8 cellular contexts compared by ENCODE assay signal in the genomic region with DNA sequence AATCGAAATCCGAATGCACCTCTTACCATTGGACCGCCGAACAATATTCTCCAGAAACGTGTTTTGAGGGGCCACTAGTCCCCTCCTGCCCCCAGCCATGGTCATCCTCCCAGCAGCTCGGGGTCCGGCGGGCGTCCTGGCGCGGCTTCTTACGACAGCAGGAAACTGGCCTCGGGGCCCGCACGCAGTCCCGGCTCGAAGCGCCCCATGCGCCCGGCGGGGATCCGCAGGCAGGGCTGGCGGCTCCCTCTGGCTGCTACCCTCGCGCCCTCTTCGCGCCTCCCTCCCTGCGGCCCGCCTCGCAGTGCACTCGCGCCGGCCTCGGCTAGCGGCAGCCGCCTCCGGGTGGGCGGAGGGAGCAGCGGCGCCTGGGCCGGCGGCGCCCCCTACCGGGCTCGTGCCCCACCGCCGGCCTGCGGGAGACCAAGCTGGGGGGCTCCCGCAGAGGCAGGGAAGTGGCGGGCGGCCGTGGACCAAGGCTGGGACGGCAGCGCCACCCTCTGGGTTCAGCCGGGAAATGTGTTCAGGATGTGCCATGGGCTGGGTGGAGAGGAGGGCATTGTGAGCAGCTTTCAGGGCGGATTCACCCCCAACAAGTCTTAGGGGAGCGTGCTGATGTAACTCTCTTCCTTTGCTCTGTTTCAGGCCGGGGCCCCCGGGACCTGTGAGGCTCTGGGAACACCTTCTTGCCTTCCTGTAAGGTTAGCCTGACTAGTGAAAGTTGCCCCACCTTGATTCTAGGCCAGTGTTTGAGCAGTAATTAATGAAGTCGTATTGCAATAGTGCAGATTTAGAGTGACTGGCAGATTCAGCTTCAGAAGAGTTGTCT. TPM values are rescaled to one million over a fixed set of nuclear protein-coding genes. Genes with fewer than 3 reads are reported as not detected.
DNase-seq lines count a peak whose midpoint lies in the region; ATAC-seq, FAIRE-seq and TF ChIP-seq lines count a peak whose summit lies in the region.

A gene with protein sequence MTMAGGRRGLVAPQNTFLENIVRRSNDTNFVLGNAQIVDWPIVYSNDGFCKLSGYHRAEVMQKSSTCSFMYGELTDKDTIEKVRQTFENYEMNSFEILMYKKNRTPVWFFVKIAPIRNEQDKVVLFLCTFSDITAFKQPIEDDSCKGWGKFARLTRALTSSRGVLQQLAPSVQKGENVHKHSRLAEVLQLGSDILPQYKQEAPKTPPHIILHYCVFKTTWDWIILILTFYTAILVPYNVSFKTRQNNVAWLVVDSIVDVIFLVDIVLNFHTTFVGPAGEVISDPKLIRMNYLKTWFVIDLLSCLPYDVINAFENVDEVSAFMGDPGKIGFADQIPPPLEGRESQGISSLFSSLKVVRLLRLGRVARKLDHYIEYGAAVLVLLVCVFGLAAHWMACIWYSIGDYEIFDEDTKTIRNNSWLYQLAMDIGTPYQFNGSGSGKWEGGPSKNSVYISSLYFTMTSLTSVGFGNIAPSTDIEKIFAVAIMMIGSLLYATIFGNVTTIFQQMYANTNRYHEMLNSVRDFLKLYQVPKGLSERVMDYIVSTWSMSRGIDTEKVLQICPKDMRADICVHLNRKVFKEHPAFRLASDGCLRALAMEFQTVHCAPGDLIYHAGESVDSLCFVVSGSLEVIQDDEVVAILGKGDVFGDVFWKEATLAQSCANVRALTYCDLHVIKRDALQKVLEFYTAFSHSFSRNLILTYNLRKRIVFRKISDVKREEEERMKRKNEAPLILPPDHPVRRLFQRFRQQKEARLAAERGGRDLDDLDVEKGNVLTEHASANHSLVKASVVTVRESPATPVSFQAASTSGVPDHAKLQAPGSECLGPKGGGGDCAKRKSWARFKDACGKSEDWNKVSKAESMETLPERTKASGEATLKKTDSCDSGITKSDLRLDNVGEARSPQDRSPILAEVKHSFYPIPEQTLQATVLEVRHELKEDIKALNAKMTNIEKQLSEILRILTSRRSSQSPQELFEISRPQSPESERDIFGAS (minus strand): TSS at position 308 of the 829 bp plus-strand sequence. CDS start 203 bp downstream, at position 105.

- CTCF ChIA-PET in A549 (lab: Yijun Ruan, JAX) (interaction anchor here (0.5 to 9.0 kb wide), 157 partner anchors 9 to 1320 kb away, joined by 3 to 388 read pairs (median 5); a partner anchor contains a TSS), activated B cell treated with CpG ODN at 0.5 μM for 24 hours (lab: Charles Lee) (interaction anchor here (0.9 to 1.5 kb wide), 14 partner anchors 9 to 732 kb away, joined by 3 to 6 read pairs (median 4); no protein-coding TSS in a partner anchor)

- peaks cover 7% of the 10 kb centered on the region for H3K4me1 Mint-ChIP-seq in activated B cell treated with CpG ODN at 0.5 μM for 24 hours

- H3K27me3 ChIP-seq in keratinocyte (ENCODE audit: control insufficient read depth, extremely low read depth, insufficient read depth, low read length): peaks cover 25% of the 10 kb centered on the region

- H3K27ac ChIP-seq in A549 (peak within 1 kb of the TSS; percentile 89 to 93), keratinocyte (ENCODE audit: control insufficient read depth, insufficient read depth, low read length) (no peak within 1 kb of the TSS)

- FAIRE-seq in A549 (lab: Jason Lieb, UNC) (no peak), keratinocyte (lab: Jason Lieb, UNC) (no peak)

- DNase-seq in A549 (ENCODE audit: low read depth in 1 of 2, low spot score in 1 of 2) (peak; percentile 78 to 86), NCI-H2107 (lab: John Stamatoyannopoulos, UW) (peak; percentile 77), activated B cell treated with CpG ODN at 0.5 μM for 24 hours (peak; percentile 59), cardiac fibroblast (ENCODE audit: low read depth in 2 of 2) (peak; percentile 64 to 75), keratinocyte (ENCODE audit: low read depth, low spot score) (peak; percentile 15)
- peak; percentile 52 to 62 for DNase-seq in stimulated activated CD4-positive, alpha-beta T cell treated with anti-CD3 and anti-CD28 coated beads, Interleukin-15, amount 100 ng/mL, for 1 hour (ENCODE audit: low read depth in 1 of 2, low spot score in 1 of 2)

- no peaks in the 10 kb centered on the region for H3K79me2 ChIP-seq in keratinocyte (ENCODE audit: control insufficient read depth, insufficient read depth, low read length)

- H3K4me1 ChIP-seq in A549 (peaks cover 20% of the 10 kb centered on the region), keratinocyte (ENCODE audit: control insufficient read depth, extremely low read depth, insufficient read depth, low read length) (peaks cover 4% of the 10 kb centered on the region)

- intact Hi-C loops in activated B cell treated with CpG ODN at 0.5 μM for 24 hours (cut with micrococcal nuclease): loop anchor here (1.0 to 5.0 kb wide), 4 partner anchors 378 to 991 kb away; no protein-coding TSS in a partner anchor

- H3K4me3 ChIP-seq in A549 (peak within 1 kb of the TSS; percentile 67), cardiac fibroblast (replicated peaks in 1 of 2; ENCODE audit: low read depth in 2 of 2, low read length in 2 of 2) (peak within 1 kb of the TSS; percentile 36 to 38), keratinocyte (ENCODE audit: control insufficient read depth in 2 of 3, extremely low read depth in 1 of 3, insufficient read depth in 2 of 3, low read depth in 1 of 3, low read length in 3 of 3) (peak within 1 kb of the TSS; percentile 27 to 67 (median 55))

- WGBS in A549 (ENCODE audit: missing lambda C conversion rate): 11% methylated on average over 4 of the region's 60 CpGs

- H3K9ac ChIP-seq in keratinocyte (ENCODE audit: control insufficient read depth, extremely low read depth, insufficient read depth, low read length): no peak within 1 kb of the TSS

- peak in 1 of 2 experiments; percentile 32; a peak in 1 of 5 replicates for TF ChIP-seq EP300 in A549 (IDR thresholded peaks at IDR 0.05)

- ATAC-seq in A549: peak; percentile 95
- ATAC-seq in GM18517 (IDR thresholded peaks at IDR 0.05; ENCODE audit: unreplicated experiment): peak; percentile 80
- peak; percentile 80 for ATAC-seq in HG03060 (IDR thresholded peaks at IDR 0.05; ENCODE audit: low read depth, unreplicated experiment)
- ATAC-seq in activated B cell treated with CpG ODN at 0.5 μM for 24 hours (ENCODE audit: low read depth): peak; percentile 87

- H3K4me2 ChIP-seq in A549 (peak within 1 kb of the TSS; percentile 85), keratinocyte (ENCODE audit: control insufficient read depth, extremely low read depth, insufficient read depth, low read depth, low read length) (peak within 1 kb of the TSS; percentile 80)

- TF ChIP-seq RAD21 in A549 (conservative IDR thresholded peaks at IDR 0.05 in 1 of 2, IDR thresholded peaks at IDR 0.05 in 1 of 2): peak; percentile 96 to 100

- peak within 1 kb of the TSS; percentile 67 for H3K4me3 Mint-ChIP-seq in activated B cell treated with CpG ODN at 0.5 μM for 24 hours

- H3K9me1 ChIP-seq in keratinocyte (ENCODE audit: control insufficient read depth, extremely low read depth, insufficient read depth, low read length): no peaks in the 10 kb centered on the region

- no peak for TF ChIP-seq POLR2A in A549 (IDR thresholded peaks at IDR 0.05; ENCODE audit: low read length)

- H3K36me3 ChIP-seq in keratinocyte (ENCODE audit: control insufficient read depth in 2 of 2, extremely low read depth in 1 of 2, insufficient read depth in 2 of 2, low read length in 2 of 2): no peaks in the 10 kb centered on the region

- no peaks in the 10 kb centered on the region for H3K9me3 Mint-ChIP-seq in activated B cell treated with CpG ODN at 0.5 μM for 24 hours

- H2AFZ ChIP-seq in keratinocyte (ENCODE audit: control insufficient read depth, low read length): peak within 1 kb of the TSS; percentile 27

- dilution Hi-C loops in keratinocyte (cut with MboI; ENCODE audit: extremely low pct_ligation_motif_present, low sequenced_read_pairs): loop anchor here (25.0 kb wide), 1 partner anchor 722 kb away; no protein-coding TSS in a partner anchor

- no peak within 1 kb of the TSS for H3K27ac Mint-ChIP-seq in activated B cell treated with CpG ODN at 0.5 μM for 24 hours

- POLR2A ChIA-PET in A549 (lab: Yijun Ruan, JAX) (interaction anchor here (1.0 to 2.3 kb wide), 5 partner anchors 369 to 760 kb away, joined by 3 to 22 read pairs (median 6); no protein-coding TSS in a partner anchor), activated B cell treated with CpG ODN at 0.5 μM for 24 hours (lab: Charles Lee) (no interaction called here)

- H3K27me3 Mint-ChIP-seq in activated B cell treated with CpG ODN at 0.5 μM for 24 hours: peaks cover 55% of the 10 kb centered on the region

- H3K36me3 Mint-ChIP-seq in activated B cell treated with CpG ODN at 0.5 μM for 24 hours (ENCODE audit: low read depth): no peaks in the 10 kb centered on the region

- H3K9me3 ChIP-seq in A549: no peaks in the 10 kb centered on the region
- no peaks in the 10 kb centered on the region for H3K9me3 ChIP-seq in keratinocyte (ENCODE audit: control insufficient read depth, low read depth, low read length)

- no peaks in the 10 kb centered on the region for H4K20me1 ChIP-seq in keratinocyte (ENCODE audit: control insufficient read depth, extremely low read depth, insufficient read depth, low read length)

- peak; percentile 100 for TF ChIP-seq CTCF in A549 (IDR thresholded peaks at IDR 0.05)
- TF ChIP-seq CTCF in activated B cell treated with CpG ODN at 0.5 μM for 24 hours (IDR thresholded peaks at IDR 0.05): no peak
- peak; percentile 62 for TF ChIP-seq CTCF in cardiac fibroblast (IDR thresholded peaks at IDR 0.05; ENCODE audit: low read depth, low read length)
- TF ChIP-seq CTCF in keratinocyte (optimal IDR thresholded peaks at IDR 0.05 in 1 of 3, IDR thresholded peaks at IDR 0.05 in 1 of 3, conservative IDR thresholded peaks at IDR 0.05 in 1 of 3; ENCODE audit: extremely low read depth in 1 of 3, insufficient read depth in 2 of 3, low read length in 3 of 3): peak; percentile 64 to 84 (median 76)

RNA-seq across cellular contexts. Expression of the gene that starts here (rescaled TPM):
- polyA plus RNA-seq in A549 (2011; rRNA removed) (7.9 and 8.4 TPM in 2 replicates), A549 (2017; fragmentation: RNase III; extraction: RNeasy Plus Mini Kit Qiagen cat#74134 plus additional on column Dnase treatment) (5.1 to 5.7 TPM (median 5.3 TPM) in 3 replicates), keratinocyte (0.03 TPM in 1 of 3 replicates, not detected in the others)
- polyA plus RNA-seq in A549 (2012; cell fraction: cytosol; rRNA removed): 2.8 and 3.3 TPM in 2 replicates
- polyA plus RNA-seq in A549 (2012; cell fraction: nucleus; rRNA removed): 3.9 and 6.5 TPM in 2 replicates
- polyA minus RNA-seq in A549 (2011; rRNA and poly(A)+ RNA removed): 34.5 and 45.6 TPM in 2 replicates
- total RNA-seq in activated B cell treated with CpG ODN at 0.5 μM for 24 hours: not detected in 2 replicates
- polyA plus RNA-seq in keratinocyte (2011; ENCODE audit: low read depth): not detected
- not detected in 2 replicates for polyA plus RNA-seq in keratinocyte (2011; cell fraction: cytosol; rRNA removed)
- polyA plus RNA-seq in keratinocyte (2011; cell fraction: nucleus; rRNA removed): 0.11 TPM in 1 of 2 replicates, not detected in the other
- not detected in 2 replicates for polyA plus RNA-seq in keratinocyte (2012; ENCODE audit: low replicate concordance)
- not detected in 3 replicates for polyA minus RNA-seq in keratinocyte
- not detected for polyA minus RNA-seq in keratinocyte (2011; cell fraction: cytosol; rRNA and poly(A)+ RNA removed)
- not detected in 2 replicates for polyA minus RNA-seq in keratinocyte (2011; cell fraction: nucleus; rRNA and poly(A)+ RNA removed)

Comparison
In these comparisons a context has a peak if more than half of its experiments do, and no peak if none do; other contexts are left out.
1. Peak in DNase-seq and ATAC-seq in activated B cell treated with CpG ODN at 0.5 μM for 24 hours; RNA of the gene not detected or under 1 TPM.
2. Peak in DNase-seq, H3K4me3 ChIP-seq and H3K4me2 ChIP-seq in keratinocyte; RNA of the gene not detected or under 1 TPM.
3. DNase-seq: peak in every context shown above with its lines; median percentile 82 in A549; 77 in NCI-H2107; 70 in cardiac fibroblast; 59 in activated B cell treated with CpG ODN at 0.5 μM for 24 hours; 57 in stimulated activated CD4-positive, alpha-beta T cell treated with anti-CD3 and anti-CD28 coated beads, Interleukin-15, amount 100 ng/mL, for 1 hour; 15 in keratinocyte.